In genomic region chr2:67130526-67131309, GRCh38 we compare ENCODE assay signal across 26 cellular contexts.
A peak's percentile ranks its signal among the peaks of the same experiment; 100 is the strongest.
DNase-seq lines count a peak whose midpoint lies in the region; TF ChIP-seq lines count a peak whose summit lies in the region.
"Had no signal": no experiment of that assay in that cellular context is flagged by ENCODE, and none has a peak within 500 bp of the region (broad histone marks: within the 10 kb centered on the region; RNA-seq: fewer than 3 reads in every experiment).

No MANE protein-coding gene starts in this region.

- in situ Hi-C loops in SK-MEL-5 (cut with HindIII; ENCODE audit: low pct_unique_long_range_greater_than_20kb, low sequenced_read_pairs) = no loop called here

- TF ChIP-seq CTCF in fibroblast of lung (conservative IDR thresholded peaks at IDR 0.05 in 1 of 2, IDR thresholded peaks at IDR 0.05 in 1 of 2; ENCODE audit: low read depth in 1 of 2, low read length in 2 of 2) (no peak), mesothelial cell of epicardium (IDR thresholded peaks at IDR 0.05; ENCODE audit: unreplicated experiment) (no peak)

- H3K36me3 Mint-ChIP-seq in mesothelial cell of epicardium = peaks cover 5% of the 10 kb centered on the region
- no peaks in the 10 kb centered on the region for H3K36me3 Mint-ChIP-seq in CD8-positive, alpha-beta memory T cell
- H3K36me3 Mint-ChIP-seq: activated naive CD8-positive, alpha-beta T cell treated with anti-CD3 and anti-CD28 coated beads for 36 hours; naive B cell; type B pancreatic cell; WTC11 had no signal

- no peaks in the 10 kb centered on the region for H3K9me3 ChIP-seq in fibroblast of lung (ENCODE audit: control insufficient read depth, insufficient read depth, low read depth, low read length)
- H3K9me3 ChIP-seq in CD8-positive, alpha-beta memory T cell (ENCODE audit: low read length) = no peaks in the 10 kb centered on the region
- H3K9me3 ChIP-seq: Caco-2, MG63, ovary, right atrium auricular region had no signal

- peak overlapping the region; percentile 26 for H3K4me2 ChIP-seq in fibroblast of lung (ENCODE audit: extremely low read depth, insufficient read depth, low read length)
- H3K4me2 ChIP-seq: GM23338 had no signal

- no peak overlapping the region for H3K9ac ChIP-seq in fibroblast of lung (ENCODE audit: insufficient read depth, low read length)

- H3K9me3 Mint-ChIP-seq in mesothelial cell of epicardium = peaks cover 3% of the 10 kb centered on the region
- H3K9me3 Mint-ChIP-seq in CD8-positive, alpha-beta memory T cell = peaks cover 0 to 7% (median 3%) of the 10 kb centered on the region in 5 donors
- H3K9me3 Mint-ChIP-seq: GM23338, type B pancreatic cell, WTC11 had no signal

- CTCF ChIA-PET in CD8-positive, alpha-beta memory T cell (lab: Charles Lee) = no interaction called here

- H2AFZ ChIP-seq in fibroblast of lung (ENCODE audit: low read length) = no peak overlapping the region
- H2AFZ ChIP-seq: GM23338 had no signal

- no peak overlapping the region for H3K27ac ChIP-seq in fibroblast of lung (ENCODE audit: insufficient read depth, low read length)
- H3K27ac ChIP-seq in CD8-positive, alpha-beta memory T cell (ENCODE audit: low read depth, low read length) = no peak overlapping the region
- H3K27ac ChIP-seq: cardiac muscle cell, ovary, right atrium auricular region had no signal

- H3K27me3 Mint-ChIP-seq in mesothelial cell of epicardium (ENCODE audit: low read depth) = no peaks in the 10 kb centered on the region
- peaks cover 0 to 1% of the 10 kb centered on the region in 2 donors for H3K27me3 Mint-ChIP-seq in CD8-positive, alpha-beta memory T cell
- H3K27me3 Mint-ChIP-seq: activated naive CD8-positive, alpha-beta T cell treated with anti-CD3 and anti-CD28 coated beads for 36 hours; naive B cell; type B pancreatic cell had no signal

- no peak overlapping the region for H3K4me3 ChIP-seq in fibroblast of lung (replicated peaks in 1 of 4; ENCODE audit: control extremely low read depth in 1 of 4, insufficient read depth in 1 of 4, low read depth in 3 of 4, low read length in 4 of 4)
- no peak overlapping the region for H3K4me3 ChIP-seq in CD8-positive, alpha-beta memory T cell (ENCODE audit: low read length)
- H3K4me3 ChIP-seq: cardiac muscle cell, GM23338, MG63, ovary, right atrium auricular region had no signal

- DNase-seq in COLO829 (ENCODE audit: low spot score) = peak; percentile 92
- DNase-seq in SK-MEL-5 (ENCODE audit: low read depth, low spot score) = peak; percentile 56
- peak; percentile 93 to 95 for DNase-seq in fibroblast of lung (ENCODE audit: low read depth in 2 of 2)
- no peak for DNase-seq in mesothelial cell of epicardium (ENCODE audit: low spot score in 2 of 2, unreplicated experiment in 2 of 2)
- no peak for DNase-seq in OCI-M2 (lab: John Stamatoyannopoulos, UW; ENCODE audit: unreplicated experiment)
- DNase-seq in effector CD8-positive, alpha-beta T cell (lab: John Stamatoyannopoulos, UW) = no peak
- DNase-seq in CD8-positive, alpha-beta memory T cell = no peak
- no peak for DNase-seq in DMS153 (lab: John Stamatoyannopoulos, UW)
- DNase-seq: activated naive CD8-positive, alpha-beta T cell treated with anti-CD3 and anti-CD28 coated beads for 36 hours; Caco-2; dermis blood vessel endothelial cell; mesendoderm; MG63; naive B cell; NCI-H1436; NCI-H2107; NK-92 treated with Interleukin-12 subunit alpha and Interleukin-12 subunit beta, amount 100 ng/mL, for 24 hours; ovary; RPMI8226; T-helper 9 cell had no signal

- POLR2A ChIA-PET in CD8-positive, alpha-beta memory T cell (lab: Charles Lee) = no interaction called here

- H4K20me1 ChIP-seq in fibroblast of lung (ENCODE audit: control insufficient read depth, extremely low read depth, insufficient read depth, low read length) = no peaks in the 10 kb centered on the region

- peaks cover 33% of the 10 kb centered on the region for H3K4me1 Mint-ChIP-seq in mesothelial cell of epicardium
- no peaks in the 10 kb centered on the region for H3K4me1 Mint-ChIP-seq in CD8-positive, alpha-beta memory T cell
- H3K4me1 Mint-ChIP-seq: activated naive CD8-positive, alpha-beta T cell treated with anti-CD3 and anti-CD28 coated beads for 36 hours; naive B cell; WTC11 had no signal

- H3K4me1 ChIP-seq in fibroblast of lung (ENCODE audit: control insufficient read depth, extremely low read depth, insufficient read depth, low read length) = no peaks in the 10 kb centered on the region
- no peaks in the 10 kb centered on the region for H3K4me1 ChIP-seq in CD8-positive, alpha-beta memory T cell (ENCODE audit: insufficient read depth, low read length)
- H3K4me1 ChIP-seq: Caco-2, right atrium auricular region had no signal

- H3K4me3 Mint-ChIP-seq in mesothelial cell of epicardium = no peak overlapping the region
- H3K4me3 Mint-ChIP-seq in CD8-positive, alpha-beta memory T cell = no peak overlapping the region
- H3K4me3 Mint-ChIP-seq: activated naive CD8-positive, alpha-beta T cell treated with anti-CD3 and anti-CD28 coated beads for 36 hours; GM23338; naive B cell; type B pancreatic cell; WTC11 had no signal

- no peaks in the 10 kb centered on the region for H3K27me3 ChIP-seq in fibroblast of lung (ENCODE audit: control insufficient read depth, insufficient read depth, low read length)
- no peaks in the 10 kb centered on the region for H3K27me3 ChIP-seq in CD8-positive, alpha-beta memory T cell (ENCODE audit: insufficient read depth, low read length, poor library complexity, severe bottlenecking)
- H3K27me3 ChIP-seq: cardiac muscle cell, MG63, ovary, right atrium auricular region had no signal

- no peaks in the 10 kb centered on the region for H3K79me2 ChIP-seq in fibroblast of lung (ENCODE audit: control insufficient read depth, insufficient read depth, low read length)

- no peaks in the 10 kb centered on the region for H3K36me3 ChIP-seq in fibroblast of lung (ENCODE audit: control insufficient read depth, insufficient read depth, low read length)
- no peaks in the 10 kb centered on the region for H3K36me3 ChIP-seq in CD8-positive, alpha-beta memory T cell (ENCODE audit: insufficient read depth, low read length)
- H3K36me3 ChIP-seq: cardiac muscle cell, MG63, ovary, right atrium auricular region had no signal

- peak overlapping the region; percentile 75 for H3K27ac Mint-ChIP-seq in mesothelial cell of epicardium
- no peak overlapping the region for H3K27ac Mint-ChIP-seq in CD8-positive, alpha-beta memory T cell
- H3K27ac Mint-ChIP-seq: activated naive CD8-positive, alpha-beta T cell treated with anti-CD3 and anti-CD28 coated beads for 36 hours; activated T-helper 2 cell treated with anti-CD3 and anti-CD28 coated beads, Interferon-gamma antibody, Interleukin-2, Interleukin-4, amounts not matched to agents 10 μg/mL and 5 μg/mL and 100 μg/mL, durations not matched to agents 14 hours and 24 hours and 36 hours; GM23338; type B pancreatic cell; WTC11 had no signal

Comparison
In these comparisons a context has a peak if more than half of its experiments do, and no peak if none do; other contexts are left out.
1. DNase-seq: peak in COLO829 (single experiment), SK-MEL-5 (single experiment) and fibroblast of lung (2 of 2); none in mesothelial cell of epicardium (0 of 2), OCI-M2 (single experiment), effector CD8-positive, alpha-beta T cell (single experiment), CD8-positive, alpha-beta memory T cell (0 of 5) and DMS153 (single experiment).